11 cellular contexts compared by ENCODE assay signal in genomic region chr20:64044484-64045247, GRCh38. TPM values are rescaled to one million over a fixed set of nuclear protein-coding genes. Genes with fewer than 3 reads are reported as not detected.
A peak's percentile ranks its signal among the peaks of the same experiment; 100 is the strongest.
DNase-seq lines count a peak whose midpoint lies in the region; ATAC-seq, FAIRE-seq and TF ChIP-seq lines count a peak whose summit lies in the region.
"Had no signal": no experiment of that assay in that cellular context is flagged by ENCODE, and none has a peak within 500 bp of the region (broad histone marks: within the 10 kb centered on the region; RNA-seq: fewer than 3 reads in every experiment).

No MANE protein-coding gene starts in this region.

- H3K4me1 Mint-ChIP-seq in WTC11, result peaks cover 25% of the 10 kb centered on the region

- no peak for TF ChIP-seq EP300 in H1 (IDR thresholded peaks at IDR 0.05; ENCODE audit: borderline replicate concordance in 1 of 2, low read depth in 2 of 2, low read length in 2 of 2)

- H3K79me1 ChIP-seq in H1 (ENCODE audit: low read depth, low read length), result no peaks in the 10 kb centered on the region

- TF ChIP-seq RAD21 in H1 (IDR thresholded peaks at IDR 0.05 in 1 of 2, conservative IDR thresholded peaks at IDR 0.05 in 1 of 2; ENCODE audit: low read depth in 2 of 2, low read length in 2 of 2), result no peak

- ATAC-seq in WTC11, result no peak
- ATAC-seq: activated naive CD4-positive, alpha-beta T cell treated with anti-CD3 and anti-CD28 coated beads, Interleukin-2, amount 50 U/mL, for 72 hours had no signal

- no peak overlapping the region for H3K27ac Mint-ChIP-seq in WTC11

- H3K23ac ChIP-seq in H1 (ENCODE audit: insufficient read length), result no peak overlapping the region

- H3K4me3 Mint-ChIP-seq in WTC11, result no peak overlapping the region

- no peak overlapping the region for H2BK20ac ChIP-seq in H1 (ENCODE audit: low read length)

- no peak overlapping the region; the same call in 1 of the 2 replicates for H4K8ac ChIP-seq in H1 (ENCODE audit: extremely low read depth, insufficient read depth, low read length)

- H3K9me3 Mint-ChIP-seq in WTC11, result no peaks in the 10 kb centered on the region
- H3K9me3 Mint-ChIP-seq: activated naive CD4-positive, alpha-beta T cell treated with anti-CD3 and anti-CD28 coated beads, Interleukin-2, amount 50 U/mL, for 72 hours had no signal

- peaks cover 0 to 10% (median 0%) of the 10 kb centered on the region in 4 experiments; a peak in 1 of 8 replicates for H3K36me3 ChIP-seq in H1 (ENCODE audit: control insufficient read depth in 2 of 4, insufficient read depth in 4 of 4, low read length in 3 of 4)

- H3K23me2 ChIP-seq in H1 (ENCODE audit: low read depth, low read length), result peaks cover 4% of the 10 kb centered on the region; the same call in 1 of the 2 replicates

- H3K9me3 ChIP-seq in H1 (ENCODE audit: insufficient read depth in 2 of 2, low read depth in 1 of 2, low read length in 1 of 2), result no peaks in the 10 kb centered on the region

- no peaks in the 10 kb centered on the region for H3K79me2 ChIP-seq in H1 (ENCODE audit: control insufficient read depth in 1 of 2, insufficient read depth in 2 of 2, low read length in 2 of 2)

- no peak overlapping the region for H3K4ac ChIP-seq in H1 (replicated peaks; ENCODE audit: insufficient read length, low read depth, low read length)

- no peak overlapping the region for H3K18ac ChIP-seq in H1 (ENCODE audit: extremely low read depth, low read length)

- peak overlapping the region; percentile 6; the same call in 1 of the 2 replicates for H2BK15ac ChIP-seq in H1 (ENCODE audit: low read length)

- H2AK5ac ChIP-seq in H1 (ENCODE audit: low read depth, low read length), result 0 out of 2 replicates have a peak overlapping the region, but pooled peaks have one; percentile 28

- no peak overlapping the region for H4K5ac ChIP-seq in H1 (ENCODE audit: insufficient read length, low read depth, low read length)

- H2AFZ ChIP-seq in H1 (ENCODE audit: low read length), result no peak overlapping the region

- no peak overlapping the region for H3K56ac ChIP-seq in H1 (replicated peaks; ENCODE audit: insufficient read length, low read depth, low read length)

- no peak for FAIRE-seq in H1 (lab: Jason Lieb, UNC)
- FAIRE-seq: small intestine had no signal

- CTCF ChIA-PET in H1 (lab: Charles Lee; ENCODE audit: partially characterized antibody), result interaction anchor here (0.7 to 2.7 kb wide), 6 partner anchors 9 to 76 kb away, joined by 3 to 9 read pairs (median 6); partner anchors contain the start of genes OPRL1 and PRPF6
- CTCF ChIA-PET in WTC11 (lab: Charles Lee), result interaction anchor here (1.0 to 2.5 kb wide), 5 partner anchors 10 to 76 kb away, joined by 3 to 16 read pairs (median 5); no protein-coding TSS in a partner anchor

- H2BK5ac ChIP-seq in H1 (ENCODE audit: low read depth, low read length), result 0 out of 2 replicates have a peak overlapping the region, but pooled peaks have one; percentile 6

- TF ChIP-seq CTCF in H1 (IDR thresholded peaks at IDR 0.05; ENCODE audit: control extremely low read depth in 1 of 3, insufficient read depth in 1 of 3, low read depth in 1 of 3, low read length in 3 of 3) (no peak), WTC11 (IDR thresholded peaks at IDR 0.05) (no peak)

- POLR2A ChIA-PET in H1 (lab: Charles Lee; ENCODE audit: partially characterized antibody) (interaction anchor here (1.3 to 2.3 kb wide), 4 partner anchors 9 to 75 kb away, joined by 3 to 8 read pairs (median 4); no protein-coding TSS in a partner anchor), WTC11 (lab: Charles Lee) (no interaction called here)

- H3K9ac ChIP-seq in H1 (replicated peaks in 1 of 4; ENCODE audit: extremely low read depth in 1 of 4, low read depth in 3 of 4, low read length in 3 of 4), result no peak overlapping the region

- no peak overlapping the region for H3K4me2 ChIP-seq in H1 (ENCODE audit: insufficient read depth in 1 of 2, low read depth in 2 of 2, low read length in 2 of 2)

- TF ChIP-seq POLR2A in H1 (IDR thresholded peaks at IDR 0.05; ENCODE audit: control extremely low read depth in 1 of 2, low read depth in 2 of 2, low read length in 2 of 2), result no peak

- peaks cover 0 to 20% (median 8%) of the 10 kb centered on the region in 4 experiments; a peak in 6 of 7 replicates for H3K4me1 ChIP-seq in H1 (replicated peaks in 1 of 4; ENCODE audit: control insufficient read depth in 3 of 4, insufficient read depth in 4 of 4, low read length in 3 of 4)

- H3K36me3 Mint-ChIP-seq in WTC11, result no peaks in the 10 kb centered on the region
- H3K36me3 Mint-ChIP-seq: activated naive CD4-positive, alpha-beta T cell treated with anti-CD3 and anti-CD28 coated beads, Interleukin-2, amount 50 U/mL, for 72 hours had no signal

- H3K4me3 ChIP-seq in H1 (ENCODE audit: extremely low read depth in 1 of 4, insufficient read depth in 2 of 4, low read depth in 3 of 4, low read length in 4 of 4), result no peak overlapping the region

- H3K14ac ChIP-seq in H1 (ENCODE audit: insufficient read length), result no peak overlapping the region

- DNase-seq in COR-L47 (lab: John Stamatoyannopoulos, UW) (peak; percentile 50), NCI-H446 treated with DMSO at 0.1 percent for 48 hours (lab: John Stamatoyannopoulos, UW) (peak; percentile 75), H1 (ENCODE audit: low read depth in 1 of 2, low spot score in 2 of 2) (no peak), myocyte (ENCODE audit: low read depth) (peak; percentile 41), HuH-7.5 (ENCODE audit: low spot score) (no peak), NCI-H510A (lab: John Stamatoyannopoulos, UW) (no peak), WTC11 (ENCODE audit: low spot score) (no peak)
- DNase-seq in effector CD4-positive, alpha-beta T cell, result no peak
- DNase-seq: SIG-M5, small intestine had no signal

- H2BK120ac ChIP-seq in H1 (replicated peaks; ENCODE audit: low read depth, low read length), result no peak overlapping the region

- no peak overlapping the region for H3K27ac ChIP-seq in H1 (ENCODE audit: low read depth, low read length)

- H3K27me3 Mint-ChIP-seq in WTC11 (ENCODE audit: low read depth), result peaks cover 84% of the 10 kb centered on the region

- H3K27me3 ChIP-seq in H1 (replicated peaks in 1 of 4; ENCODE audit: control insufficient read depth in 3 of 4, extremely low read depth in 1 of 4, insufficient read depth in 3 of 4, low read length in 3 of 4), result peaks cover 47 to 84% (median 79%) of the 10 kb centered on the region in 4 experiments

- no peak overlapping the region for H4K91ac ChIP-seq in H1 (replicated peaks; ENCODE audit: insufficient read length, low read length)

- peak overlapping the region; percentile 77; the same call in 1 of the 2 replicates for H2BK12ac ChIP-seq in H1 (ENCODE audit: low read depth, low read length)

- WGBS in H1 (ENCODE audit: extremely low coverage in 1 of 2, insufficient coverage in 1 of 2, insufficient read length in 1 of 2, insufficient replicate concordance in 2 of 2, low coverage in 1 of 2, low lambda C conversion rate in 2 of 2, missing lambda C conversion rate in 1 of 2), 2 experiments, result 87% methylated on average over 14 of the region's 14 CpGs; no CpG with 5 or more reads in 1 of the 2 experiments

- H4K20me1 ChIP-seq in H1 (replicated peaks in 1 of 2; ENCODE audit: control insufficient read depth in 1 of 2, insufficient read depth in 2 of 2, low read length in 2 of 2), result no peaks in the 10 kb centered on the region

RNA-seq across cellular contexts. Expression of gene SOX18, which starts 4.8 kb away (rescaled TPM):
- 0.23 TPM in 1 of 2 replicates, not detected in the other for total RNA-seq in H1 (2021; fragmentation: NEBNext Ultra II Directional; extraction: Animal tissue kit (Norgen Biotek cat#: 25700))
- 0.08 and 0.09 TPM in 2 replicates for polyA plus RNA-seq in H1 (2011; rRNA removed)
- polyA plus RNA-seq in H1 (2011; cell fraction: cytosol; rRNA removed), result not detected
- 0.13 TPM for polyA plus RNA-seq in H1 (2011; cell fraction: nucleus; rRNA removed)
- 0.14 to 0.16 TPM in 2 of 4 replicates, not detected in the others for polyA plus RNA-seq in H1 (2012, experiment 1 of 2)
- polyA plus RNA-seq in H1 (2012, experiment 2 of 2), result 0.22 TPM
- polyA plus RNA-seq in H1 (2013, experiment 1 of 2), result 0.34 TPM
- polyA plus RNA-seq in H1 (2013, experiment 2 of 2), result 0.39 TPM
- polyA minus RNA-seq in H1 (2011; rRNA and poly(A)+ RNA removed), result not detected in 2 replicates
- not detected for polyA minus RNA-seq in H1 (2011; cell fraction: cytosol; rRNA and poly(A)+ RNA removed)
- polyA minus RNA-seq in H1 (2011; cell fraction: nucleus; rRNA and poly(A)+ RNA removed), result 0.30 TPM
- not detected in 2 replicates for total RNA-seq in myocyte
- 0.06 TPM for polyA plus RNA-seq in myocyte (2012)
- total RNA-seq in WTC11 (2021), result 0.73 to 0.81 TPM (median 0.80 TPM) in 3 replicates

RNA-seq across cellular contexts. Expression of gene C20orf204, which starts 8.7 kb away (rescaled TPM):
- total RNA-seq in H1 (2021; fragmentation: NEBNext Ultra II Directional; extraction: Animal tissue kit (Norgen Biotek cat#: 25700)), result 0.52 and 0.61 TPM in 2 replicates
- polyA plus RNA-seq in H1 (2011; rRNA removed), result 0.39 and 0.96 TPM in 2 replicates
- 0.36 TPM for polyA plus RNA-seq in H1 (2011; cell fraction: cytosol; rRNA removed)
- 2.6 TPM for polyA plus RNA-seq in H1 (2011; cell fraction: nucleus; rRNA removed)
- 0.10 to 0.39 TPM (median 0.25 TPM) in 4 replicates for polyA plus RNA-seq in H1 (2012, experiment 1 of 2)
- polyA plus RNA-seq in H1 (2012, experiment 2 of 2), result 0.13 TPM
- polyA plus RNA-seq in H1 (2013, experiment 1 of 2), result 0.57 TPM
- 0.40 TPM for polyA plus RNA-seq in H1 (2013, experiment 2 of 2)
- polyA minus RNA-seq in H1 (2011; rRNA and poly(A)+ RNA removed), result 0.29 and 0.41 TPM in 2 replicates
- polyA minus RNA-seq in H1 (2011; cell fraction: cytosol; rRNA and poly(A)+ RNA removed), result 0.22 TPM
- polyA minus RNA-seq in H1 (2011; cell fraction: nucleus; rRNA and poly(A)+ RNA removed), result 2.3 TPM
- 0.45 and 0.47 TPM in 2 replicates for total RNA-seq in myocyte
- polyA plus RNA-seq in myocyte (2012), result 0.32 TPM
- total RNA-seq in WTC11 (2021), result 1.6 to 2.4 TPM (median 2.1 TPM) in 3 replicates

RNA-seq across cellular contexts. Expression of gene TCEA2, which starts 18.3 kb away (rescaled TPM):
- total RNA-seq in H1 (2021; fragmentation: NEBNext Ultra II Directional; extraction: Animal tissue kit (Norgen Biotek cat#: 25700)), result 41.4 and 46.3 TPM in 2 replicates
- polyA plus RNA-seq in H1 (2011; rRNA removed), result 42.3 and 66.0 TPM in 2 replicates
- 52.5 TPM for polyA plus RNA-seq in H1 (2011; cell fraction: cytosol; rRNA removed)
- polyA plus RNA-seq in H1 (2011; cell fraction: nucleus; rRNA removed), result 118 TPM
- polyA plus RNA-seq in H1 (2012, experiment 1 of 2), result 34.2 to 60.1 TPM (median 48.8 TPM) in 4 replicates
- polyA plus RNA-seq in H1 (2012, experiment 2 of 2), result 35.4 TPM
- polyA plus RNA-seq in H1 (2013, experiment 1 of 2), result 55.3 TPM
- polyA plus RNA-seq in H1 (2013, experiment 2 of 2), result 51.7 TPM
- polyA minus RNA-seq in H1 (2011; rRNA and poly(A)+ RNA removed), result 9.5 and 12.8 TPM in 2 replicates
- 14.2 TPM for polyA minus RNA-seq in H1 (2011; cell fraction: cytosol; rRNA and poly(A)+ RNA removed)
- polyA minus RNA-seq in H1 (2011; cell fraction: nucleus; rRNA and poly(A)+ RNA removed), result 35.6 TPM
- total RNA-seq in myocyte (18.9 and 21.6 TPM in 2 replicates), WTC11 (2021) (55.8 to 63.6 TPM (median 63.5 TPM) in 3 replicates)
- 113 TPM for polyA plus RNA-seq in myocyte (2012)

RNA-seq across cellular contexts. Expression of gene RGS19, which starts 34.7 kb away (rescaled TPM):
- total RNA-seq in H1 (2021; fragmentation: NEBNext Ultra II Directional; extraction: Animal tissue kit (Norgen Biotek cat#: 25700)), result 12.7 and 13.1 TPM in 2 replicates
- polyA plus RNA-seq in H1 (2011; rRNA removed), result 16.8 and 21.9 TPM in 2 replicates
- 14.6 TPM for polyA plus RNA-seq in H1 (2011; cell fraction: cytosol; rRNA removed)
- polyA plus RNA-seq in H1 (2011; cell fraction: nucleus; rRNA removed), result 18.9 TPM
- 9.5 to 12.1 TPM (median 10.6 TPM) in 4 replicates for polyA plus RNA-seq in H1 (2012, experiment 1 of 2)
- 8.8 TPM for polyA plus RNA-seq in H1 (2012, experiment 2 of 2)
- polyA plus RNA-seq in H1 (2013, experiment 1 of 2), result 9.0 TPM
- 8.9 TPM for polyA plus RNA-seq in H1 (2013, experiment 2 of 2)
- polyA minus RNA-seq in H1 (2011; rRNA and poly(A)+ RNA removed), result 4.3 and 4.8 TPM in 2 replicates
- 8.7 TPM for polyA minus RNA-seq in H1 (2011; cell fraction: cytosol; rRNA and poly(A)+ RNA removed)
- 6.3 TPM for polyA minus RNA-seq in H1 (2011; cell fraction: nucleus; rRNA and poly(A)+ RNA removed)
- total RNA-seq in myocyte (10.7 and 16.4 TPM in 2 replicates), WTC11 (2021) (13.8 to 15.9 TPM (median 15.1 TPM) in 3 replicates)
- polyA plus RNA-seq in myocyte (2012), result 14.0 TPM

RNA-seq across cellular contexts. Expression of gene OPRL1, which starts 35.2 kb away (rescaled TPM):
- 0.52 and 0.63 TPM in 2 replicates for total RNA-seq in H1 (2021; fragmentation: NEBNext Ultra II Directional; extraction: Animal tissue kit (Norgen Biotek cat#: 25700))
- 0.98 and 2.0 TPM in 2 replicates for polyA plus RNA-seq in H1 (2011; rRNA removed)
- 1.3 TPM for polyA plus RNA-seq in H1 (2011; cell fraction: cytosol; rRNA removed)
- 2.1 TPM for polyA plus RNA-seq in H1 (2011; cell fraction: nucleus; rRNA removed)
- 0.52 to 1.4 TPM (median 1.1 TPM) in 4 replicates for polyA plus RNA-seq in H1 (2012, experiment 1 of 2)
- polyA plus RNA-seq in H1 (2012, experiment 2 of 2), result 0.81 TPM
- polyA plus RNA-seq in H1 (2013, experiment 1 of 2), result 0.39 TPM
- polyA plus RNA-seq in H1 (2013, experiment 2 of 2), result 0.46 TPM
- polyA minus RNA-seq in H1 (2011; rRNA and poly(A)+ RNA removed), result 1.2 and 1.4 TPM in 2 replicates
- polyA minus RNA-seq in H1 (2011; cell fraction: cytosol; rRNA and poly(A)+ RNA removed), result 1.4 TPM
- 0.50 TPM for polyA minus RNA-seq in H1 (2011; cell fraction: nucleus; rRNA and poly(A)+ RNA removed)
- total RNA-seq in myocyte (1.0 and 1.1 TPM in 2 replicates), WTC11 (2021) (1.7 to 2.2 TPM (median 2.0 TPM) in 3 replicates)
- 1.5 TPM for polyA plus RNA-seq in myocyte (2012)

Comparison
In these comparisons a context has a peak if more than half of its experiments do, and no peak if none do; other contexts are left out.
1. DNase-seq: peak in COR-L47 (single experiment), NCI-H446 treated with DMSO at 0.1 percent for 48 hours (single experiment) and myocyte (single experiment); none in H1 (0 of 2), HuH-7.5 (single experiment), NCI-H510A (single experiment), effector CD4-positive, alpha-beta T cell (single experiment) and WTC11 (single experiment).